ENCODE assay signal across 20 cellular contexts in the genomic region with DNA sequence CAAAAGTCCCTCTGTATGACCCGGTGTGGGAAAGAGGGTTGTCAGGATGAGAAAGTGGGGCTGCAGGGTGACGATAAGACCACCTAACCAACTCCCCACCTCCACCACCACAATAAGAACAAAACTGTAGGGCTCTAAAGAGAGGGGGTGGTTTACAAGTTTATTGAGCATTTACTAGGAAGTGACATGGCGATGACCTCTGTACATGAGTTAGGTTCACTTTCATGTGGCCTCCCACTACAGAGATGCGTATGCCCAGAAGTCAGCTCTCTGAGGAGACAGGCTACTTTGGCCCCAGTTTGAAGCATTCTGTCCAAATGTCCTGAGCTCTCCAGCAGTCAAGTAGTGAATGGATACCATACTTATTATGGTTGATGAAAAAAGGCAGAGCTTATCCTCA. TPM values are rescaled to one million over a fixed set of nuclear protein-coding genes. Genes with fewer than 3 reads are reported as not detected.
DNase-seq lines count a peak whose midpoint lies in the region; ATAC-seq and TF ChIP-seq lines count a peak whose summit lies in the region.
"Had no signal": no experiment of that assay in that cellular context is flagged by ENCODE, and none has a peak within 500 bp of the region (broad histone marks: within the 10 kb centered on the region; RNA-seq: fewer than 3 reads in every experiment).

No MANE protein-coding gene starts in this region.

- H3K27ac ChIP-seq in heart right ventricle (peak overlapping the region in 1 of 10 donors; percentile 37), coronary artery (no peak overlapping the region)
- H3K27ac ChIP-seq: adrenal gland, thoracic aorta had no signal

- H3K27me3 ChIP-seq in H7 (ENCODE audit: control insufficient read depth, insufficient read depth, low read length) (no peaks in the 10 kb centered on the region), heart right ventricle (no peaks in the 10 kb centered on the region)
- H3K27me3 ChIP-seq: adrenal gland, gastroesophageal sphincter had no signal

- 92 to 95% methylated on average over 4 of the region's 4 CpGs for WGBS in heart right ventricle, 2 donors

- peaks cover 5% of the 10 kb centered on the region for H3K36me3 Mint-ChIP-seq in natural killer cell treated with Interleukin-12 subunit alpha and Interleukin-12 subunit beta and Interleukin-15 and Interleukin-18, amount 100 ng/mL, for 72 hours
- H3K36me3 Mint-ChIP-seq in natural killer cell (peaks cover 15% of the 10 kb centered on the region), memory B cell (peaks cover 9% of the 10 kb centered on the region)
- peaks cover 6 to 15% of the 10 kb centered on the region in 2 donors for H3K36me3 Mint-ChIP-seq in activated T-cell treated with anti-CD3 and anti-CD28 coated beads, Interleukin-2, amount 50 U/mL, for 72 hours (ENCODE audit: insufficient read depth in 2 of 2)

- H3K27ac Mint-ChIP-seq in natural killer cell treated with Interleukin-12 subunit alpha and Interleukin-12 subunit beta and Interleukin-15 and Interleukin-18, amount 100 ng/mL, for 72 hours, result peak overlapping the region; percentile 24 to 76
- H3K27ac Mint-ChIP-seq in natural killer cell (no peak overlapping the region), memory B cell (peak overlapping the region; percentile 38)
- H3K27ac Mint-ChIP-seq in activated T-cell treated with anti-CD3 and anti-CD28 coated beads, Interleukin-2, amount 50 U/mL, for 72 hours, result peak overlapping the region; percentile 97
- H3K27ac Mint-ChIP-seq: CD4-positive, alpha-beta T cell; mesothelial cell of epicardium; progenitor cell of endocrine pancreas had no signal

- H3K9me3 Mint-ChIP-seq in natural killer cell treated with Interleukin-12 subunit alpha and Interleukin-12 subunit beta and Interleukin-15 and Interleukin-18, amount 100 ng/mL, for 72 hours, result no peaks in the 10 kb centered on the region
- H3K9me3 Mint-ChIP-seq in natural killer cell (no peaks in the 10 kb centered on the region), memory B cell (no peaks in the 10 kb centered on the region)
- H3K9me3 Mint-ChIP-seq in activated T-cell treated with anti-CD3 and anti-CD28 coated beads, Interleukin-2, amount 50 U/mL, for 72 hours, result peaks cover 0 to 2% of the 10 kb centered on the region in 2 donors
- H3K9me3 Mint-ChIP-seq: CD4-positive, alpha-beta T cell; mesothelial cell of epicardium; neural crest cell had no signal

- H3K9me3 ChIP-seq in heart right ventricle, result no peaks in the 10 kb centered on the region
- H3K9me3 ChIP-seq: adrenal gland, gastroesophageal sphincter, thoracic aorta had no signal

- TF ChIP-seq CTCF in natural killer cell (IDR thresholded peaks at IDR 0.05) (no peak), heart right ventricle (IDR thresholded peaks at IDR 0.05) (no peak), coronary artery (IDR thresholded peaks at IDR 0.05) (no peak)

- H3K36me3 ChIP-seq in H7 (replicated peaks; ENCODE audit: control insufficient read depth, insufficient read depth, low read length), result no peaks in the 10 kb centered on the region
- peaks cover 0 to 54% (median 25%) of the 10 kb centered on the region in 9 donors for H3K36me3 ChIP-seq in heart right ventricle

- H3K4me1 Mint-ChIP-seq in natural killer cell treated with Interleukin-12 subunit alpha and Interleukin-12 subunit beta and Interleukin-15 and Interleukin-18, amount 100 ng/mL, for 72 hours (ENCODE audit: low read depth in 2 of 2), result peaks cover 0 to 12% of the 10 kb centered on the region in 2 donors
- H3K4me1 Mint-ChIP-seq in natural killer cell (peaks cover 0 to 4% of the 10 kb centered on the region in 2 donors), memory B cell (no peaks in the 10 kb centered on the region)
- H3K4me1 Mint-ChIP-seq in activated T-cell treated with anti-CD3 and anti-CD28 coated beads, Interleukin-2, amount 50 U/mL, for 72 hours (ENCODE audit: low read depth), result peaks cover 50% of the 10 kb centered on the region
- H3K4me1 Mint-ChIP-seq: neural crest cell had no signal

- intact Hi-C loops in natural killer cell (cut with micrococcal nuclease), result no loop called here
- intact Hi-C loops in heart right ventricle (cut with DNase I), result no loop called here

- ATAC-seq in natural killer cell treated with Interleukin-12 subunit alpha and Interleukin-12 subunit beta and Interleukin-15 and Interleukin-18, amount 100 ng/mL, for 72 hours, result peak; percentile 48 to 78
- ATAC-seq in natural killer cell (no peak), memory B cell (ENCODE audit: low read depth) (no peak), heart right ventricle (no peak)
- ATAC-seq in activated T-cell treated with anti-CD3 and anti-CD28 coated beads, Interleukin-2, amount 50 U/mL, for 72 hours (replicated peaks in 1 of 2), result peak; percentile 80 to 85
- ATAC-seq: gastroesophageal sphincter had no signal

- H3K4me1 ChIP-seq in heart right ventricle, result peaks cover 0 to 37% (median 20%) of the 10 kb centered on the region in 9 donors

- H3K27me3 Mint-ChIP-seq in natural killer cell treated with Interleukin-12 subunit alpha and Interleukin-12 subunit beta and Interleukin-15 and Interleukin-18, amount 100 ng/mL, for 72 hours, result no peaks in the 10 kb centered on the region
- H3K27me3 Mint-ChIP-seq in natural killer cell (ENCODE audit: low read depth in 2 of 2), result no peaks in the 10 kb centered on the region
- H3K27me3 Mint-ChIP-seq in activated T-cell treated with anti-CD3 and anti-CD28 coated beads, Interleukin-2, amount 50 U/mL, for 72 hours (ENCODE audit: low read depth), result no peaks in the 10 kb centered on the region
- no peaks in the 10 kb centered on the region for H3K27me3 Mint-ChIP-seq in memory B cell
- H3K27me3 Mint-ChIP-seq: CD4-positive, alpha-beta T cell had no signal

- no peak for DNase-seq in natural killer cell treated with Interleukin-12 subunit alpha and Interleukin-12 subunit beta and Interleukin-15 and Interleukin-18, amount 100 ng/mL, for 72 hours (ENCODE audit: low spot score)
- no peak for DNase-seq in natural killer cell
- peak; percentile 38 to 56 for DNase-seq in activated T-cell treated with anti-CD3 and anti-CD28 coated beads, Interleukin-2, amount 50 U/mL, for 72 hours
- no peak for DNase-seq in memory B cell (ENCODE audit: low spot score in 2 of 2)
- no peak for DNase-seq in SKM-1 (lab: John Stamatoyannopoulos, UW; ENCODE audit: unreplicated experiment)
- DNase-seq in H7, result no peak
- no peak for DNase-seq in heart right ventricle
- no peak for DNase-seq in coronary artery (ENCODE audit: low spot score)
- DNase-seq: activated CD4-positive, alpha-beta T cell treated with anti-CD3 and anti-CD28 coated beads, Interleukin-2, amount 50 U/mL, for 1 hour; CD4-positive, alpha-beta T cell; DMS79; NCI-H1105 treated with DMSO at 0.1 percent for 48 hours; NCI-H526 had no signal

- peak overlapping the region; percentile 68 for H3K4me3 Mint-ChIP-seq in natural killer cell treated with Interleukin-12 subunit alpha and Interleukin-12 subunit beta and Interleukin-15 and Interleukin-18, amount 100 ng/mL, for 72 hours
- H3K4me3 Mint-ChIP-seq in natural killer cell (no peak overlapping the region), memory B cell (no peak overlapping the region)
- H3K4me3 Mint-ChIP-seq in activated T-cell treated with anti-CD3 and anti-CD28 coated beads, Interleukin-2, amount 50 U/mL, for 72 hours, result peak overlapping the region; percentile 74 to 91
- H3K4me3 Mint-ChIP-seq: CD4-positive, alpha-beta T cell; mesothelial cell of epicardium; neural crest cell had no signal

- H3K4me3 ChIP-seq in H7 (ENCODE audit: insufficient read depth, low read depth, low read length), result no peak overlapping the region
- H3K4me3 ChIP-seq in heart right ventricle, result no peak overlapping the region
- H3K4me3 ChIP-seq in coronary artery, result no peak overlapping the region
- H3K4me3 ChIP-seq: adrenal gland, gastroesophageal sphincter, thoracic aorta had no signal

RNA-seq across cellular contexts. Expression of a gene that starts 28.7 kb away (rescaled TPM):
- total RNA-seq in natural killer cell treated with Interleukin-12 subunit alpha and Interleukin-12 subunit beta and Interleukin-15 and Interleukin-18, amount 100 ng/mL, for 72 hours, result not detected
- total RNA-seq in natural killer cell, result 1 to 10 TPM in 2 of 3 donors, under 1 TPM in 1; 0.33 to 1.8 (median 1.1) TPM
- total RNA-seq in activated T-cell treated with anti-CD3 and anti-CD28 coated beads, Interleukin-2, amount 50 U/mL, for 72 hours, result 1 to 10 TPM in 1 of 2 donors, under 1 TPM in 1; 0.14 to 4.2 TPM
- not detected in 2 replicates for total RNA-seq in H7 (2014; rRNA removed; shearing (Covaris generic))
- total RNA-seq in heart right ventricle, result 10 to 100 TPM in 9 of 10 donors, 1 to 10 TPM in 1; 4.4 to 38.9 (median 18.7) TPM
- polyA plus RNA-seq in heart right ventricle, result 10 to 100 TPM in 1 of 2 donors, 1 to 10 TPM in 1; 6.3 to 38.6 TPM
- total RNA-seq: LHCN-M2, mesothelial cell of epicardium, neural crest cell, progenitor cell of endocrine pancreas had no signal

RNA-seq across cellular contexts. Expression of a gene that starts 40.1 kb away (rescaled TPM):
- total RNA-seq in natural killer cell treated with Interleukin-12 subunit alpha and Interleukin-12 subunit beta and Interleukin-15 and Interleukin-18, amount 100 ng/mL, for 72 hours, result 10 to 100 TPM; 40.4 to 44.4 TPM
- 10 to 100 TPM; 34.3 to 47.0 (median 46.3) TPM for total RNA-seq in natural killer cell
- 10 to 100 TPM; 53.1 to 54.6 TPM for total RNA-seq in activated T-cell treated with anti-CD3 and anti-CD28 coated beads, Interleukin-2, amount 50 U/mL, for 72 hours
- total RNA-seq in H7 (2014; rRNA removed; shearing (Covaris generic)), result 15.6 and 19.9 TPM in 2 replicates
- total RNA-seq in heart right ventricle, result 100 to 1,000 TPM in 1 of 10 donors, 10 to 100 TPM in 9; 64.6 to 104 (median 74.7) TPM
- 10 to 100 TPM; 22.5 to 23.1 TPM for polyA plus RNA-seq in heart right ventricle

RNA-seq across cellular contexts. Expression of a gene that starts 51.2 kb away (rescaled TPM):
- 10 to 100 TPM; 30.3 to 40.8 TPM for total RNA-seq in natural killer cell treated with Interleukin-12 subunit alpha and Interleukin-12 subunit beta and Interleukin-15 and Interleukin-18, amount 100 ng/mL, for 72 hours
- total RNA-seq in natural killer cell (1 to 10 TPM; 2.6 to 5.2 (median 5.1) TPM), heart right ventricle (100 to 1,000 TPM in 2 of 10 donors, 10 to 100 TPM in 8; 34.5 to 106 (median 49.2) TPM)
- 10 to 100 TPM; 32.6 to 43.0 TPM for total RNA-seq in activated T-cell treated with anti-CD3 and anti-CD28 coated beads, Interleukin-2, amount 50 U/mL, for 72 hours
- total RNA-seq in H7 (2014; rRNA removed; shearing (Covaris generic)), result 86.0 and 91.1 TPM in 2 replicates
- 10 to 100 TPM; 21.1 to 50.3 TPM for polyA plus RNA-seq in heart right ventricle

Comparison
In these comparisons a context has a peak if more than half of its experiments do, and no peak if none do; other contexts are left out.
1. ATAC-seq: peak in natural killer cell treated with Interleukin-12 subunit alpha and Interleukin-12 subunit beta and Interleukin-15 and Interleukin-18, amount 100 ng/mL, for 72 hours (2 of 2) and activated T-cell treated with anti-CD3 and anti-CD28 coated beads, Interleukin-2, amount 50 U/mL, for 72 hours (2 of 2); none in natural killer cell (0 of 3), memory B cell (single experiment) and heart right ventricle (0 of 8).
2. H3K27ac Mint-ChIP-seq: peak in natural killer cell treated with Interleukin-12 subunit alpha and Interleukin-12 subunit beta and Interleukin-15 and Interleukin-18, amount 100 ng/mL, for 72 hours (2 of 2), activated T-cell treated with anti-CD3 and anti-CD28 coated beads, Interleukin-2, amount 50 U/mL, for 72 hours (single experiment) and memory B cell (single experiment); none in natural killer cell (0 of 2).
3. H3K4me3 Mint-ChIP-seq: peak in natural killer cell treated with Interleukin-12 subunit alpha and Interleukin-12 subunit beta and Interleukin-15 and Interleukin-18, amount 100 ng/mL, for 72 hours (single experiment) and activated T-cell treated with anti-CD3 and anti-CD28 coated beads, Interleukin-2, amount 50 U/mL, for 72 hours (2 of 2); none in natural killer cell (single experiment) and memory B cell (single experiment).
4. RNA of a gene that starts 51.2 kb away (total RNA-seq): 86.0 to 91.1 TPM in H7, 34.5 to 106 TPM in heart right ventricle, 32.6 to 43.0 TPM in activated T-cell treated with anti-CD3 and anti-CD28 coated beads, Interleukin-2, amount 50 U/mL, for 72 hours and 30.3 to 40.8 TPM in natural killer cell treated with Interleukin-12 subunit alpha and Interleukin-12 subunit beta and Interleukin-15 and Interleukin-18, amount 100 ng/mL, for 72 hours; 2.6 to 5.2 TPM in natural killer cell; every median in the first group is over 4 times any median in the second.
5. DNase-seq: peak in activated T-cell treated with anti-CD3 and anti-CD28 coated beads, Interleukin-2, amount 50 U/mL, for 72 hours (2 of 2); none in natural killer cell treated with Interleukin-12 subunit alpha and Interleukin-12 subunit beta and Interleukin-15 and Interleukin-18, amount 100 ng/mL, for 72 hours (single experiment), natural killer cell (single experiment), memory B cell (0 of 2), SKM-1 (single experiment), H7 (single experiment), heart right ventricle (0 of 2) and coronary artery (single experiment).